In the genomic region with DNA sequence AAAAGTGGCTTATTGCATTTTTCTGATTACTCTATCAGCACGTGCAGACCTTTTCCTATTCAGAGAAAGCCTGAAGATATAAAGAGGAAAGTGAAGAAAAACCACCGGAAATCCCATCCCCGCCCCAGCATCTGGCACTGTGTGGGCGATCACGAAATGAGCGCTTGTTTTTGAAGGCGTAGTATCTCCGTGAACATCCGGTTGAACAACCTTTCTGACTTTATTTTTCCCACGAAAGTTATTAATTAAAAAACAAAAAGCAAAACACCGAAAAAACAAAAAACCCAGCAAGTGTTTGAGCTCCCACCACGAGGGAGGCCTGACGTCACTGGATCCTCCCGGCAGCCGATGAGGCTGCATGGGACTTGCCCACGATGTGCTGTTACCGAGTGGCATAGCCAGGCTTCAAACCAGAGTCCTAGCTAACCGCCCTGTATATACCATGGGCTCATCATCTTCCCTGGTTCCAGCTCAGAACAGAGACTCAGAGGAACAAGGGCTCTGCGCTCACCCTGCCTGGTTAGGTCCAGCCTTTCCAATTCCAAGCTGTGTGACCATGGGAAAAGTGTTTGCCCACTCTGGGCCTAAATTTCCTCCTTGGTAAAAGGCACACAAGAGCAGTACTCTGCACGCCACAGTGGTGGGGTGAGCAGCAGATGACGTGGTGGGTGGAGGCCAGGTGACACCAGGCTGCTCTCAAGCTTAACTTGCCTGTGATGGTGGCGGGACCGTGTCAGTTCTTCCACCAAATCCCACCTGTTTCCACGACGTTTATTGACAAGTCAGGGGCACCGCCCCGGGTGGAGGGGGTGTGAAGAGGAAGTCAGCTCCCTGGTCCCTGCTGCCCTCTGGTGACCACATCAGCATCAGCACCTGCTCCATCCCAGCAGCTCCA, we compare ENCODE assay signal across 8 cellular contexts. TPM values are rescaled to one million over a fixed set of nuclear protein-coding genes. Genes with fewer than 3 reads are reported as not detected.
DNase-seq lines count a peak whose midpoint lies in the region; ATAC-seq, FAIRE-seq and TF ChIP-seq lines count a peak whose summit lies in the region.

No MANE protein-coding gene starts in this region.

- no peak overlapping the region for H2AFZ ChIP-seq in HepG2 (ENCODE audit: low read length)

- TF ChIP-seq EP300 in HepG2 (IDR thresholded peaks at IDR 0.05; ENCODE audit: low read depth in 2 of 2, low read length in 2 of 2) (0 out of 4 replicates have a peak, but pooled peaks of 1 of the 2 experiments have one; percentile 18), HepG2 (CRISPR knock-in tag; IDR thresholded peaks at IDR 0.05; ENCODE audit: borderline replicate concordance) (peak; percentile 53; the same call in 1 of the 2 replicates)

- intact Hi-C loops in colonic mucosa (cut with DNase I), result loop anchor here (1.0 to 5.0 kb wide), 3 partner anchors 45 to 188 kb away; no protein-coding TSS in a partner anchor
- intact Hi-C loops in HepG2 (cut with micrococcal nuclease; ENCODE audit: unreplicated experiment), result loop anchor here (1.0 to 5.0 kb wide), 3 partner anchors 55 to 188 kb away; a partner anchor contains a TSS

- H3K9me3 ChIP-seq in colonic mucosa (no peaks in the 10 kb centered on the region), HepG2 (ENCODE audit: low read length) (no peaks in the 10 kb centered on the region)

- DNase-seq in NCI-H2196 treated with DMSO at 0.1 percent for 48 hours (lab: John Stamatoyannopoulos, UW; ENCODE audit: unreplicated experiment) (peak; percentile 33), colonic mucosa (peak; percentile 89), HepG2 (ENCODE audit: low spot score) (peak; percentile 56)
- peak; percentile 92 to 96 for DNase-seq in activated CD4-positive, alpha-beta T cell treated with anti-CD3 and anti-CD28 coated beads for 4 hours
- peak; percentile 93 for DNase-seq in stimulated activated CD4-positive, alpha-beta T cell treated with anti-CD3 and anti-CD28 coated beads, Interleukin-4, amount 100 ng/mL, for 24 hours

- no peaks in the 10 kb centered on the region for H3K36me3 ChIP-seq in colonic mucosa
- peaks cover 4 to 7% of the 10 kb centered on the region in 2 experiments; a peak in 4 of 5 replicates for H3K36me3 ChIP-seq in HepG2 (replicated peaks in 1 of 2; ENCODE audit: control insufficient read depth in 1 of 2, insufficient read depth in 2 of 2, low read length in 2 of 2)

- H3K4me1 ChIP-seq in colonic mucosa (peaks cover 18% of the 10 kb centered on the region), HepG2 (ENCODE audit: insufficient read depth, low read length) (peaks cover 65% of the 10 kb centered on the region)

- peak; percentile 92 for FAIRE-seq in HepG2 (lab: Jason Lieb, UNC)

- peak overlapping the region; percentile 31 to 66 for H3K9ac ChIP-seq in colonic mucosa (ENCODE audit: low read depth in 2 of 2, low read length in 2 of 2)
- H3K9ac ChIP-seq in HepG2 (ENCODE audit: insufficient read depth, low read depth, low read length), result no peak overlapping the region

- H3K27ac ChIP-seq in 22Rv1 (no peak overlapping the region), colonic mucosa (peak overlapping the region; percentile 71), HepG2 (ENCODE audit: extremely low read length, insufficient read depth, low read length) (no peak overlapping the region)

- H3K27me3 ChIP-seq in colonic mucosa, result no peaks in the 10 kb centered on the region
- no peaks in the 10 kb centered on the region for H3K27me3 ChIP-seq in HepG2 (ENCODE audit: control insufficient read depth in 1 of 2, insufficient read depth in 2 of 2, low read length in 2 of 2)

- in situ Hi-C loops in HepG2 (cut with HindIII; ENCODE audit: extremely low pct_ligation_motif_present, low pct_unique_long_range_greater_than_20kb), result loop anchor here (5.0 kb wide), 2 partner anchors 135 to 190 kb away; no protein-coding TSS in a partner anchor

- 46% methylated on average over 27 of the region's 27 CpGs for WGBS in HepG2 (ENCODE audit: low lambda C conversion rate)

- H4K20me1 ChIP-seq in HepG2 (ENCODE audit: insufficient read depth, low read length), result peaks cover 9% of the 10 kb centered on the region; the same call in 1 of the 2 replicates

- no peaks in the 10 kb centered on the region for H3K79me2 ChIP-seq in HepG2 (ENCODE audit: insufficient read depth, low read length)

- CTCF ChIA-PET in HepG2 (lab: Yijun Ruan, JAX; ENCODE audit: low intra/inter-chr PET ratio, low total read pairs), result interaction anchor here (0.9 to 2.6 kb wide), 6 partner anchors 21 to 215 kb away, joined by 3 to 29 read pairs (median 5); no protein-coding TSS in a partner anchor

- TF ChIP-seq CTCF in 22Rv1 (IDR thresholded peaks at IDR 0.05) (peak; percentile 77), colonic mucosa (IDR thresholded peaks at IDR 0.05) (peak; percentile 78), HepG2 (CRISPR knock-in tag; IDR thresholded peaks at IDR 0.05) (peak; percentile 94)

- peak; percentile 95 for TF ChIP-seq RAD21 in HepG2 (CRISPR knock-in tag; IDR thresholded peaks at IDR 0.05)

- BruUV-seq in HepG2 (replicated peaks; lab: Mats Ljungman, UMichigan), result no TSS peak

- H3K4me3 ChIP-seq in colonic mucosa (peak overlapping the region; percentile 2), HepG2 (replicated peaks in 1 of 3; ENCODE audit: insufficient read depth in 1 of 3, low read depth in 2 of 3, low read length in 3 of 3) (peak overlapping the region in 1 of 3 experiments; percentile 55; a peak in 2 of 6 replicates)

- ATAC-seq in GM18505 (IDR thresholded peaks at IDR 0.05; ENCODE audit: unreplicated experiment) (peak; percentile 64), HG02885 (IDR thresholded peaks at IDR 0.05; ENCODE audit: poor library complexity, unreplicated experiment) (peak; percentile 57), HepG2 (peak; percentile 66)

- peak overlapping the region; percentile 79 for H3K4me2 ChIP-seq in HepG2 (ENCODE audit: low read depth, low read length)

- POLR2A ChIA-PET in HepG2 (lab: Yijun Ruan, JAX), result interaction anchor here (0.7 to 1.4 kb wide), 4 partner anchors 103 to 194 kb away, joined by 3 to 5 read pairs (median 4); no protein-coding TSS in a partner anchor

- TF ChIP-seq POLR2A in GM18505 (IDR thresholded peaks at IDR 0.05; ENCODE audit: borderline replicate concordance, extremely low read depth, insufficient read depth, insufficient read length), result peak; percentile 33
- TF ChIP-seq POLR2A in HepG2 (IDR thresholded peaks at IDR 0.05; ENCODE audit: insufficient read depth in 1 of 2, low read depth in 2 of 2, low read length in 2 of 2), result no peak

TF ChIP-seq in HepG2, 621 proteins besides CTCF, POLR2A, EP300 and RAD21 (continues in another document):
- no peak for TF ChIP-seq ZNF570 (CRISPR knock-in tag; IDR thresholded peaks at IDR 0.05; ENCODE audit: borderline replicate concordance)
- TF ChIP-seq HHEX (CRISPR knock-in tag; IDR thresholded peaks at IDR 0.05), result no peak

RNA-seq across cellular contexts. Expression of a gene that starts 34.3 kb away (rescaled TPM):
- total RNA-seq in colonic mucosa (under 1 TPM; 0.56 to 0.91 TPM), HepG2 (2016; rRNA removed; fragmentation: Illumina TruSeq; extraction: Trizol) (0.17 and 0.64 TPM in 2 replicates)
- not detected in 2 replicates for total RNA-seq in HepG2 (2016; cell fraction: cytosol; rRNA removed; fragmentation: Illumina TruSeq; extraction: Trizol; ENCODE audit: low read depth)
- 0.22 and 0.43 TPM in 2 replicates for total RNA-seq in HepG2 (2016; cell fraction: insoluble cytoplasmic fraction; rRNA removed; fragmentation: Illumina TruSeq; extraction: Trizol)
- 0.22 and 0.45 TPM in 2 replicates for total RNA-seq in HepG2 (2016; cell fraction: membrane; rRNA removed; fragmentation: Illumina TruSeq; extraction: Trizol)
- total RNA-seq in HepG2 (2016; cell fraction: nucleus; rRNA removed; fragmentation: Illumina TruSeq; extraction: Trizol), result 0.28 and 0.40 TPM in 2 replicates
- 0.49 and 1.6 TPM in 2 replicates for polyA plus RNA-seq in HepG2 (2011; rRNA removed)
- 0.62 and 1.4 TPM in 2 replicates for polyA plus RNA-seq in HepG2 (2011; cell fraction: cytosol; rRNA removed)
- polyA plus RNA-seq in HepG2 (2011; cell fraction: nucleus; rRNA removed), result 0.34 and 1.6 TPM in 2 replicates
- polyA plus RNA-seq in HepG2 (2012), result 1.1 and 2.8 TPM in 2 replicates
- polyA plus RNA-seq in HepG2 (2016; cell fraction: cytosol; fragmentation: Illumina TruSeq; extraction: Trizol; ENCODE audit: low read depth), result 0.07 and 0.09 TPM in 2 replicates
- 0.14 and 0.21 TPM in 2 replicates for polyA plus RNA-seq in HepG2 (2016; cell fraction: insoluble cytoplasmic fraction; fragmentation: Illumina TruSeq; extraction: Trizol; ENCODE audit: low read depth)
- 0.06 and 0.12 TPM in 2 replicates for polyA plus RNA-seq in HepG2 (2016; cell fraction: membrane; fragmentation: Illumina TruSeq; extraction: Trizol; ENCODE audit: low read depth)
- polyA plus RNA-seq in HepG2 (2016; cell fraction: nucleus; fragmentation: Illumina TruSeq; extraction: Trizol; ENCODE audit: insufficient read depth, low read depth), result 0.35 and 0.56 TPM in 2 replicates
- 0.56 and 3.1 TPM in 2 replicates for polyA minus RNA-seq in HepG2 (2011; rRNA and poly(A)+ RNA removed; ENCODE audit: low replicate concordance)
- 0.88 and 1.1 TPM in 2 replicates for polyA minus RNA-seq in HepG2 (2011; cell fraction: cytosol; rRNA and poly(A)+ RNA removed)
- 0.26 and 0.87 TPM in 2 replicates for polyA minus RNA-seq in HepG2 (2011; cell fraction: nucleus; rRNA and poly(A)+ RNA removed)

RNA-seq across cellular contexts. Expression of a gene that starts 53.9 kb away (rescaled TPM):
- total RNA-seq in colonic mucosa (10 to 100 TPM; 74.8 to 80.0 TPM), HepG2 (2016; rRNA removed; fragmentation: Illumina TruSeq; extraction: Trizol) (7.6 and 15.9 TPM in 2 replicates)
- total RNA-seq in HepG2 (2016; cell fraction: cytosol; rRNA removed; fragmentation: Illumina TruSeq; extraction: Trizol; ENCODE audit: low read depth), result 8.0 and 9.2 TPM in 2 replicates
- 6.9 and 15.8 TPM in 2 replicates for total RNA-seq in HepG2 (2016; cell fraction: insoluble cytoplasmic fraction; rRNA removed; fragmentation: Illumina TruSeq; extraction: Trizol)
- total RNA-seq in HepG2 (2016; cell fraction: membrane; rRNA removed; fragmentation: Illumina TruSeq; extraction: Trizol), result 9.4 and 9.6 TPM in 2 replicates
- 16.4 and 21.4 TPM in 2 replicates for total RNA-seq in HepG2 (2016; cell fraction: nucleus; rRNA removed; fragmentation: Illumina TruSeq; extraction: Trizol)
- polyA plus RNA-seq in HepG2 (2011; rRNA removed), result 49.6 and 60.7 TPM in 2 replicates
- 30.7 and 32.4 TPM in 2 replicates for polyA plus RNA-seq in HepG2 (2011; cell fraction: cytosol; rRNA removed)
- polyA plus RNA-seq in HepG2 (2011; cell fraction: nucleus; rRNA removed), result 61.1 and 65.1 TPM in 2 replicates
- 13.9 and 22.1 TPM in 2 replicates for polyA plus RNA-seq in HepG2 (2012)
- 1.4 and 1.8 TPM in 2 replicates for polyA plus RNA-seq in HepG2 (2016; cell fraction: cytosol; fragmentation: Illumina TruSeq; extraction: Trizol; ENCODE audit: low read depth)
- polyA plus RNA-seq in HepG2 (2016; cell fraction: insoluble cytoplasmic fraction; fragmentation: Illumina TruSeq; extraction: Trizol; ENCODE audit: low read depth), result 6.0 and 8.1 TPM in 2 replicates
- 3.4 and 3.5 TPM in 2 replicates for polyA plus RNA-seq in HepG2 (2016; cell fraction: membrane; fragmentation: Illumina TruSeq; extraction: Trizol; ENCODE audit: low read depth)
- 38.0 and 39.0 TPM in 2 replicates for polyA plus RNA-seq in HepG2 (2016; cell fraction: nucleus; fragmentation: Illumina TruSeq; extraction: Trizol; ENCODE audit: insufficient read depth, low read depth)
- 54.4 and 98.2 TPM in 2 replicates for polyA minus RNA-seq in HepG2 (2011; rRNA and poly(A)+ RNA removed; ENCODE audit: low replicate concordance)
- 19.2 and 23.0 TPM in 2 replicates for polyA minus RNA-seq in HepG2 (2011; cell fraction: cytosol; rRNA and poly(A)+ RNA removed)
- polyA minus RNA-seq in HepG2 (2011; cell fraction: nucleus; rRNA and poly(A)+ RNA removed), result 30.3 and 37.8 TPM in 2 replicates

Comparison
In these comparisons a context has a peak if more than half of its experiments do, and no peak if none do; other contexts are left out.
1. DNase-seq: peak in every context shown above with its lines; median percentile 94 in activated CD4-positive, alpha-beta T cell treated with anti-CD3 and anti-CD28 coated beads for 4 hours; 93 in stimulated activated CD4-positive, alpha-beta T cell treated with anti-CD3 and anti-CD28 coated beads, Interleukin-4, amount 100 ng/mL, for 24 hours; 89 in colonic mucosa; 56 in HepG2; 33 in NCI-H2196 treated with DMSO at 0.1 percent for 48 hours.